Comparison of ENCODE assay signal across 8 cellular contexts in genomic region chr5:144142030-144142825, GRCh38. TPM values are rescaled to one million over a fixed set of nuclear protein-coding genes. Genes with fewer than 3 reads are reported as not detected.
A peak's percentile ranks its signal among the peaks of the same experiment; 100 is the strongest.
DNase-seq lines count a peak whose midpoint lies in the region; ATAC-seq and TF ChIP-seq lines count a peak whose summit lies in the region.

No MANE protein-coding gene starts in this region.

- no peaks in the 10 kb centered on the region for H3K36me3 ChIP-seq in GM23248 (ENCODE audit: low read depth)
- H3K36me3 ChIP-seq in IMR-90 (ENCODE audit: control insufficient read depth, insufficient read depth, low read length) = no peaks in the 10 kb centered on the region
- no peaks in the 10 kb centered on the region for H3K36me3 ChIP-seq in ovary

- no peak for DNase-seq in activated naive CD8-positive, alpha-beta T cell treated with anti-CD3 and anti-CD28 coated beads, Interleukin-2, amount 10 ng/mL, durations not matched to agents 7 days and 5 days
- DNase-seq in activated naive CD8-positive, alpha-beta T cell treated with anti-CD3 and anti-CD28 coated beads for 36 hours = no peak
- DNase-seq in GM23248 = peak; percentile 81
- peak; percentile 67 for DNase-seq in IMR-90
- DNase-seq in RWPE1 (ENCODE audit: low spot score) = peak; percentile 66
- DNase-seq in epithelial cell of esophagus (ENCODE audit: low read depth) = peak; percentile 63
- no peak for DNase-seq in nephron progenitor cell
- DNase-seq in ovary = no peak

- in situ Hi-C loops in GM23248 (cut with MboI) (loop anchor here (10.0 kb wide), 1 partner anchor 737 kb away; the partner anchor contains the start of gene NR3C1), IMR-90 (cut with MboI; ENCODE audit: low sequenced_read_pairs) (no loop called here)

- H3K4me1 ChIP-seq in GM23248 (ENCODE audit: insufficient read depth) (peaks cover 37% of the 10 kb centered on the region), IMR-90 (ENCODE audit: control insufficient read depth, insufficient read depth, low read length) (peaks cover 7% of the 10 kb centered on the region), ovary (ENCODE audit: insufficient read depth) (no peaks in the 10 kb centered on the region)

- no peak overlapping the region for H2AK5ac ChIP-seq in IMR-90 (ENCODE audit: low read depth, low read length)

- peak overlapping the region; percentile 31; the same call in 1 of the 3 replicates for H2BK15ac ChIP-seq in IMR-90 (ENCODE audit: low read depth, low read length)

- dilution Hi-C loops in IMR-90 (cut with HindIII; ENCODE audit: low sequenced_read_pairs, unreplicated experiment) = no loop called here

- intact Hi-C loops in IMR-90 (cut with micrococcal nuclease) = loop anchor here (1.0 to 10.0 kb wide), 4 partner anchors 175 to 739 kb away; partner anchors contain the start of gene NR3C1
- intact Hi-C loops in ovary (cut with DNase I) = no loop called here

- H3K27me3 ChIP-seq in GM23248 (replicated peaks; ENCODE audit: insufficient read depth) = no peaks in the 10 kb centered on the region
- H3K27me3 ChIP-seq in IMR-90 (ENCODE audit: control insufficient read depth, insufficient read depth, low read length) = no peaks in the 10 kb centered on the region
- H3K27me3 ChIP-seq in ovary = no peaks in the 10 kb centered on the region

- H3K9me2 ChIP-seq in GM23248 (ENCODE audit: insufficient read depth) = no peaks in the 10 kb centered on the region

- H3K4me1 Mint-ChIP-seq in activated naive CD8-positive, alpha-beta T cell treated with anti-CD3 and anti-CD28 coated beads, Interleukin-2, amount 10 ng/mL, durations not matched to agents 7 days and 5 days = peaks cover 5% of the 10 kb centered on the region
- peaks cover 2% of the 10 kb centered on the region for H3K4me1 Mint-ChIP-seq in activated naive CD8-positive, alpha-beta T cell treated with anti-CD3 and anti-CD28 coated beads for 36 hours
- peaks cover 37% of the 10 kb centered on the region for H3K4me1 Mint-ChIP-seq in nephron progenitor cell

- POLR2A ChIA-PET in activated naive CD8-positive, alpha-beta T cell treated with anti-CD3 and anti-CD28 coated beads, Interleukin-2, amount 10 ng/mL, durations not matched to agents 7 days and 5 days (lab: Charles Lee) = interaction anchor here (1.0 kb wide), 1 partner anchor 739 kb away, joined by 3 read pairs; no protein-coding TSS in a partner anchor
- POLR2A ChIA-PET in IMR-90 (lab: Charles Lee; ENCODE audit: unreplicated experiment) = no interaction called here
- POLR2A ChIA-PET in RWPE1 (lab: Yijun Ruan, JAX; ENCODE audit: low non-redundant PET) = no interaction called here

- no peaks in the 10 kb centered on the region for H3K79me1 ChIP-seq in IMR-90 (ENCODE audit: low read depth in 1 of 2, low read length in 2 of 2)

- H3K27ac Mint-ChIP-seq in activated naive CD8-positive, alpha-beta T cell treated with anti-CD3 and anti-CD28 coated beads, Interleukin-2, amount 10 ng/mL, durations not matched to agents 7 days and 5 days = no peak overlapping the region
- H3K27ac Mint-ChIP-seq in activated naive CD8-positive, alpha-beta T cell treated with anti-CD3 and anti-CD28 coated beads for 36 hours = no peak overlapping the region
- no peak overlapping the region for H3K27ac Mint-ChIP-seq in nephron progenitor cell

- H3K4me3 Mint-ChIP-seq in activated naive CD8-positive, alpha-beta T cell treated with anti-CD3 and anti-CD28 coated beads, Interleukin-2, amount 10 ng/mL, durations not matched to agents 7 days and 5 days = no peak overlapping the region
- H3K4me3 Mint-ChIP-seq in activated naive CD8-positive, alpha-beta T cell treated with anti-CD3 and anti-CD28 coated beads for 36 hours = no peak overlapping the region
- H3K4me3 Mint-ChIP-seq in nephron progenitor cell = no peak overlapping the region

- no peak overlapping the region for H2AK9ac ChIP-seq in IMR-90 (replicated peaks; ENCODE audit: low read depth, low read length, poor library complexity)

- no peak overlapping the region for H3K23ac ChIP-seq in IMR-90 (ENCODE audit: low read depth, low read length)

- H3K27ac ChIP-seq in GM23248 (peak overlapping the region; percentile 28), IMR-90 (ENCODE audit: insufficient read depth, low read length) (no peak overlapping the region), RWPE1 (no peak overlapping the region), ovary (no peak overlapping the region)

- peaks cover 3% of the 10 kb centered on the region; the same call in 1 of the 2 replicates for H3K9me1 ChIP-seq in IMR-90 (ENCODE audit: insufficient read depth, low read length)

- BruUV-seq in IMR-90 (replicated peaks; lab: Mats Ljungman, UMichigan) = no TSS peak

- no peaks in the 10 kb centered on the region for H3K79me2 ChIP-seq in GM23248 (ENCODE audit: insufficient read depth)

- no peak overlapping the region for H3K56ac ChIP-seq in IMR-90 (ENCODE audit: extremely low read depth, insufficient read depth, low read length)

- no peak for TF ChIP-seq EP300 in ovary (IDR thresholded peaks at IDR 0.05)

- TF ChIP-seq POLR2A in IMR-90 (IDR thresholded peaks at IDR 0.05; ENCODE audit: low read depth, low read length) (no peak), ovary (IDR thresholded peaks at IDR 0.05) (no peak)

- peak; percentile 83 for TF ChIP-seq RAD21 in IMR-90 (IDR thresholded peaks at IDR 0.05; ENCODE audit: low read length)

- H2AFZ ChIP-seq in GM23248 (peak overlapping the region; percentile 65), IMR-90 (replicated peaks; ENCODE audit: low read length, poor library complexity) (peak overlapping the region; percentile 52)

- peaks cover 11% of the 10 kb centered on the region for H3F3A ChIP-seq in GM23248 (ENCODE audit: insufficient read depth)

- no peaks in the 10 kb centered on the region for H3K9me3 Mint-ChIP-seq in activated naive CD8-positive, alpha-beta T cell treated with anti-CD3 and anti-CD28 coated beads, Interleukin-2, amount 10 ng/mL, durations not matched to agents 7 days and 5 days
- H3K9me3 Mint-ChIP-seq in activated naive CD8-positive, alpha-beta T cell treated with anti-CD3 and anti-CD28 coated beads for 36 hours = no peaks in the 10 kb centered on the region
- no peaks in the 10 kb centered on the region for H3K9me3 Mint-ChIP-seq in nephron progenitor cell

- CTCF ChIA-PET in IMR-90 (lab: Yijun Ruan, JAX) (interaction anchor here (0.5 to 1.5 kb wide), 12 partner anchors 8 to 603 kb away, joined by 3 to 4 read pairs (median 3); no protein-coding TSS in a partner anchor), RWPE1 (lab: Yijun Ruan, JAX) (interaction anchor here (0.5 to 1.2 kb wide), 11 partner anchors 9 to 912 kb away, joined by 3 to 5 read pairs (median 4); partner anchors contain the start of gene NR3C1)

- H3K4me3 ChIP-seq in GM23248 (no peak overlapping the region), IMR-90 (ENCODE audit: insufficient read depth, low read depth, low read length) (no peak overlapping the region), epithelial cell of esophagus (ENCODE audit: low read length) (no peak overlapping the region), ovary (no peak overlapping the region)

- peak; percentile 82 for ATAC-seq in activated naive CD8-positive, alpha-beta T cell treated with anti-CD3 and anti-CD28 coated beads, Interleukin-2, amount 10 ng/mL, durations not matched to agents 7 days and 5 days (ENCODE audit: low read depth)
- peak; percentile 89 for ATAC-seq in IMR-90 (ENCODE audit: low read depth)

- H3K18ac ChIP-seq in IMR-90 (ENCODE audit: low read depth, low read length) = no peak overlapping the region; the same call in 1 of the 2 replicates

- H3K14ac ChIP-seq in IMR-90 (replicated peaks; ENCODE audit: low read depth, low read length) = no peak overlapping the region; the same call in 1 of the 2 replicates

- H3K9me3 ChIP-seq in GM23248 (ENCODE audit: low read depth) = no peaks in the 10 kb centered on the region
- no peaks in the 10 kb centered on the region for H3K9me3 ChIP-seq in IMR-90 (ENCODE audit: control insufficient read depth, insufficient read depth, low read length)
- H3K9me3 ChIP-seq in ovary = no peaks in the 10 kb centered on the region

- H3K4ac ChIP-seq in IMR-90 (ENCODE audit: low read depth, low read length) = peak overlapping the region; percentile 69

- H4K8ac ChIP-seq in IMR-90 (ENCODE audit: low read depth in 2 of 2, low read length in 2 of 2) = peak overlapping the region in 1 of 2 experiments; percentile 65; a peak in 1 of 4 replicates

- H3K9ac ChIP-seq in GM23248 = 0 out of 2 replicates have a peak overlapping the region, but pooled peaks have one; percentile 1
- H3K9ac ChIP-seq in IMR-90 (ENCODE audit: low read depth, low read length) = no peak overlapping the region

- H2BK120ac ChIP-seq in IMR-90 (ENCODE audit: low read depth, low read length) = peak overlapping the region; percentile 74

- WGBS in GM23248 (ENCODE audit: low coverage in 1 of 2, low lambda C conversion rate in 2 of 2, missing lambda C conversion rate in 2 of 2), 2 experiments = 2 to 6% methylated on average over 3 of the region's 3 CpGs
- 14% methylated on average over 1 of the region's 3 CpGs; no CpG with 5 or more reads in 1 of the 2 experiments for WGBS in IMR-90 (ENCODE audit: extremely low coverage in 2 of 2, insufficient read length in 1 of 2), 2 experiments
- 33 to 38% (median 36%) methylated on average over 3 of the region's 3 CpGs for WGBS in ovary, 3 donors

- peak; percentile 76 for TF ChIP-seq CTCF in IMR-90 (conservative IDR thresholded peaks at IDR 0.05; ENCODE audit: low read depth, low read length)
- peak; percentile 75 for TF ChIP-seq CTCF in RWPE1 (conservative IDR thresholded peaks at IDR 0.05; ENCODE audit: low read depth)
- TF ChIP-seq CTCF in epithelial cell of esophagus (IDR thresholded peaks at IDR 0.05; ENCODE audit: insufficient read depth, low read depth, low read length, missing control alignments) = peak; percentile 74
- TF ChIP-seq CTCF in nephron progenitor cell (IDR thresholded peaks at IDR 0.05) = peak; percentile 63
- TF ChIP-seq CTCF in ovary (IDR thresholded peaks at IDR 0.05) = no peak

- no peaks in the 10 kb centered on the region for H3K36me3 Mint-ChIP-seq in activated naive CD8-positive, alpha-beta T cell treated with anti-CD3 and anti-CD28 coated beads, Interleukin-2, amount 10 ng/mL, durations not matched to agents 7 days and 5 days
- H3K36me3 Mint-ChIP-seq in activated naive CD8-positive, alpha-beta T cell treated with anti-CD3 and anti-CD28 coated beads for 36 hours = no peaks in the 10 kb centered on the region
- H3K36me3 Mint-ChIP-seq in nephron progenitor cell (ENCODE audit: low read depth) = no peaks in the 10 kb centered on the region

- H3K27me3 Mint-ChIP-seq in activated naive CD8-positive, alpha-beta T cell treated with anti-CD3 and anti-CD28 coated beads, Interleukin-2, amount 10 ng/mL, durations not matched to agents 7 days and 5 days = peaks cover 7% of the 10 kb centered on the region
- H3K27me3 Mint-ChIP-seq in activated naive CD8-positive, alpha-beta T cell treated with anti-CD3 and anti-CD28 coated beads for 36 hours = peaks cover 9% of the 10 kb centered on the region
- H3K27me3 Mint-ChIP-seq in nephron progenitor cell (ENCODE audit: low read depth, poor library complexity) = no peaks in the 10 kb centered on the region

- H4K91ac ChIP-seq in IMR-90 (ENCODE audit: insufficient read depth, low read depth, low read length) = peak overlapping the region; percentile 67; the same call in 1 of the 2 replicates

- H2BK20ac ChIP-seq in IMR-90 (ENCODE audit: low read depth, low read length) = peak overlapping the region; percentile 66

- no peak overlapping the region for H2BK5ac ChIP-seq in IMR-90 (ENCODE audit: low read depth, low read length, poor library complexity, severe bottlenecking)

- H4K5ac ChIP-seq in IMR-90 (ENCODE audit: low read depth, low read length) = 0 out of 2 replicates have a peak overlapping the region, but pooled peaks have one; percentile 33

- H3K4me2 ChIP-seq in GM23248 (ENCODE audit: unreplicated experiment) (peak overlapping the region; percentile 34), IMR-90 (ENCODE audit: low read depth, low read length) (no peak overlapping the region; the same call in 1 of the 2 replicates)

- no peaks in the 10 kb centered on the region for H4K20me1 ChIP-seq in GM23248 (ENCODE audit: insufficient read depth)
- H4K20me1 ChIP-seq in IMR-90 (ENCODE audit: insufficient read depth, low read length) = no peaks in the 10 kb centered on the region

RNA-seq across cellular contexts. Expression of gene YIPF5, which starts 28.2 kb away (rescaled TPM):
- 10 to 100 TPM; 36.6 to 40.5 TPM for total RNA-seq in activated naive CD8-positive, alpha-beta T cell treated with anti-CD3 and anti-CD28 coated beads, Interleukin-2, amount 10 ng/mL, durations not matched to agents 7 days and 5 days
- total RNA-seq in activated naive CD8-positive, alpha-beta T cell treated with anti-CD3 and anti-CD28 coated beads for 36 hours = 10 to 100 TPM; 38.7 to 39.1 TPM
- total RNA-seq in GM23248 (2014; rRNA removed; shearing (Covaris generic)) = 174 and 201 TPM in 2 replicates
- polyA plus RNA-seq in GM23248 (2016; fragmentation: Nextera tagmentation; extraction: Ambion mirVana) (235 and 236 TPM in 2 replicates), IMR-90 (2012; rRNA removed) (60.0 and 64.4 TPM in 2 replicates), ovary (10 to 100 TPM; 15.9 to 46.2 TPM)
- total RNA-seq in IMR-90 (2012; rRNA removed) (172 and 192 TPM in 2 replicates), ovary (10 to 100 TPM; 26.2 to 43.8 (median 35.4) TPM)
- 18.6 and 23.5 TPM in 2 replicates for polyA plus RNA-seq in IMR-90 (2012; cell fraction: cytosol; rRNA removed)
- polyA plus RNA-seq in IMR-90 (2012; cell fraction: nucleus; rRNA removed; ENCODE audit: low replicate concordance) = 7.8 and 42.5 TPM in 2 replicates

RNA-seq across cellular contexts. Expression of gene KCTD16, which starts 28.4 kb away (rescaled TPM):
- under 1 TPM; 0.17 to 0.22 TPM for total RNA-seq in activated naive CD8-positive, alpha-beta T cell treated with anti-CD3 and anti-CD28 coated beads, Interleukin-2, amount 10 ng/mL, durations not matched to agents 7 days and 5 days
- under 1 TPM; 0.16 to 0.31 TPM for total RNA-seq in activated naive CD8-positive, alpha-beta T cell treated with anti-CD3 and anti-CD28 coated beads for 36 hours
- total RNA-seq in GM23248 (2014; rRNA removed; shearing (Covaris generic)) = 0.65 and 1.0 TPM in 2 replicates
- polyA plus RNA-seq in GM23248 (2016; fragmentation: Nextera tagmentation; extraction: Ambion mirVana) (0.25 and 0.34 TPM in 2 replicates), IMR-90 (2012; rRNA removed) (0.40 and 0.43 TPM in 2 replicates), ovary (under 1 TPM; 0.05 to 0.23 TPM)
- total RNA-seq in IMR-90 (2012; rRNA removed) (1.1 and 1.4 TPM in 2 replicates), ovary (under 1 TPM in 6 of 7 donors, not detected in 1; under 0.01 to 0.46 (median 0.13) TPM)
- polyA plus RNA-seq in IMR-90 (2012; cell fraction: cytosol; rRNA removed) = 0.14 and 0.21 TPM in 2 replicates
- polyA plus RNA-seq in IMR-90 (2012; cell fraction: nucleus; rRNA removed; ENCODE audit: low replicate concordance) = 0.16 and 0.54 TPM in 2 replicates

Comparison
In these comparisons a context has a peak if more than half of its experiments do, and no peak if none do; other contexts are left out.
1. DNase-seq: peak in GM23248 (single experiment), IMR-90 (single experiment), RWPE1 (single experiment) and epithelial cell of esophagus (single experiment); none in activated naive CD8-positive, alpha-beta T cell treated with anti-CD3 and anti-CD28 coated beads, Interleukin-2, amount 10 ng/mL, durations not matched to agents 7 days and 5 days (single experiment), activated naive CD8-positive, alpha-beta T cell treated with anti-CD3 and anti-CD28 coated beads for 36 hours (single experiment), nephron progenitor cell (single experiment) and ovary (0 of 5).
2. CTCF ChIP-seq: peak in IMR-90 (single experiment), RWPE1 (single experiment), epithelial cell of esophagus (single experiment) and nephron progenitor cell (single experiment); none in ovary (0 of 3).